In the genomic region with DNA sequence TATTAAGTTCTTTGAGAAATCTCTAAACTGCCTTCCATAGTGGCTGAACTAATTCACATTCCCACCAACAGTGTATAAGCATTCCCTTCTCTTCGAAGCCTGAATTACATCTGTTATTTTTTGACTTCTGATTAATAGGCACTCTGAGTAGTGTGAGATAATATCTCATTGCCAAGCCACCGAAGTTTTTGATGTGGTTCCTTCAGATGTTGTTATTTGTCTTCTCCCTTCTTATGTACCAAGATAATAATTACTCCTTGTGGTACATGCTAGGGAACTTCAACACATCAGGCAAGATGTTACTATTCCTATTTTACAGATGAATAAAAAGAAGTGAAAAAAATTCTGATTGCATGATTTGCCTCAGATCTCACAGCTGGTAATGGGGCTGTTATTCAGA, we compare ENCODE assay signal across 38 cellular contexts.
"Had no signal": no experiment of that assay in that cellular context is flagged by ENCODE, and none has a peak within 500 bp of the region (broad histone marks: within the 10 kb centered on the region; RNA-seq: fewer than 3 reads in every experiment).

No MANE protein-coding gene starts in this region.

- H3K27me3 ChIP-seq: adrenal gland, ascending aorta, body of pancreas, brain microvascular endothelial cell, breast epithelium, cardiac muscle cell had no signal

- ATAC-seq: activated naive CD4-positive, alpha-beta T cell treated with anti-CD3 and anti-CD28 coated beads, Interleukin-2, amount 50 U/mL, for 72 hours; activated naive CD8-positive, alpha-beta T cell treated with anti-CD3 and anti-CD28 coated beads, Interleukin-2, amount 50 U/mL, for 24 hours; activated T-cell treated with anti-CD3 and anti-CD28 coated beads, Interleukin-2, amount 50 U/mL, for 4 hours; activated T-cell treated with anti-CD3 and anti-CD28 coated beads, Interleukin-2, amount 50 U/mL, for 72 hours; activated T-helper 17 cell treated with anti-CD3 and anti-CD28 coated beads, Interleukin-2, amount 50 U/mL, for 72 hours; body of pancreas had no signal

- H3K9me3 ChIP-seq: adrenal gland, ascending aorta, body of pancreas, breast epithelium had no signal

- H3K27ac ChIP-seq: adrenal gland, ascending aorta, body of pancreas, brain microvascular endothelial cell, breast epithelium, cardiac muscle cell had no signal

- H3K27ac Mint-ChIP-seq: activated naive CD4-positive, alpha-beta T cell treated with anti-CD3 and anti-CD28 coated beads for 36 hours; activated naive CD4-positive, alpha-beta T cell treated with anti-CD3 and anti-CD28 coated beads, Interleukin-2, amount 10 ng/mL, durations not matched to agents 7 days and 5 days; activated naive CD4-positive, alpha-beta T cell treated with anti-CD3 and anti-CD28 coated beads, Interleukin-2, amount 50 U/mL, for 24 hours; activated naive CD4-positive, alpha-beta T cell treated with anti-CD3 and anti-CD28 coated beads, Interleukin-2, amount 50 U/mL, for 72 hours; activated naive CD8-positive, alpha-beta T cell; activated naive CD8-positive, alpha-beta T cell treated with anti-CD3 and anti-CD28 coated beads for 36 hours; activated naive CD8-positive, alpha-beta T cell treated with anti-CD3 and anti-CD28 coated beads, Interleukin-2, amount 10 ng/mL, durations not matched to agents 7 days and 5 days; activated naive CD8-positive, alpha-beta T cell treated with anti-CD3 and anti-CD28 coated beads, Interleukin-2, amount 50 U/mL, for 24 hours; activated T-cell treated with anti-CD3 and anti-CD28 coated beads, Interleukin-2, amount 50 U/mL, for 24 hours; activated T-cell treated with anti-CD3 and anti-CD28 coated beads, Interleukin-2, amount 50 U/mL, for 72 hours; activated T-helper 1 cell treated with anti-CD3 and anti-CD28 coated beads, Interleukin-12 subunit alpha, Interleukin-12 subunit beta, Interleukin-2, Interleukin-4 antibody, amounts not matched to agents 30 ng/mL and 10 ng/mL and 1 ng/mL, durations not matched to agents 14 hours and 24 hours and 36 hours; activated T-helper 17 cell treated with anti-CD3 and anti-CD28 coated beads, Interleukin-2, amount 50 U/mL, for 72 hours; activated T-helper 2 cell treated with anti-CD3 and anti-CD28 coated beads, Interferon-gamma antibody, Interleukin-2, Interleukin-4, amounts not matched to agents 10 μg/mL and 5 μg/mL and 100 μg/mL, durations not matched to agents 14 hours and 24 hours and 36 hours; brain had no signal

- H3K4me3 Mint-ChIP-seq: activated naive CD4-positive, alpha-beta T cell treated with anti-CD3 and anti-CD28 coated beads for 36 hours; activated naive CD4-positive, alpha-beta T cell treated with anti-CD3 and anti-CD28 coated beads, Interleukin-2, amount 10 ng/mL, durations not matched to agents 7 days and 5 days; activated naive CD4-positive, alpha-beta T cell treated with anti-CD3 and anti-CD28 coated beads, Interleukin-2, amount 50 U/mL, for 24 hours; activated naive CD8-positive, alpha-beta T cell; activated naive CD8-positive, alpha-beta T cell treated with anti-CD3 and anti-CD28 coated beads for 36 hours; activated naive CD8-positive, alpha-beta T cell treated with anti-CD3 and anti-CD28 coated beads, Interleukin-2, amount 10 ng/mL, durations not matched to agents 7 days and 5 days; activated naive CD8-positive, alpha-beta T cell treated with anti-CD3 and anti-CD28 coated beads, Interleukin-2, amount 50 U/mL, for 24 hours; activated T-cell treated with anti-CD3 and anti-CD28 coated beads, Interleukin-2, amount 50 U/mL, for 24 hours; activated T-cell treated with anti-CD3 and anti-CD28 coated beads, Interleukin-2, amount 50 U/mL, for 4 hours; activated T-cell treated with anti-CD3 and anti-CD28 coated beads, Interleukin-2, amount 50 U/mL, for 72 hours; activated T-helper 1 cell treated with anti-CD3 and anti-CD28 coated beads, Interleukin-12 subunit alpha, Interleukin-12 subunit beta, Interleukin-2, Interleukin-4 antibody, amounts not matched to agents 30 ng/mL and 10 ng/mL and 1 ng/mL, durations not matched to agents 14 hours and 24 hours and 36 hours; activated T-helper 17 cell treated with anti-CD3 and anti-CD28 coated beads, Interleukin-2, amount 50 U/mL, for 72 hours; brain; central memory CD8-positive, alpha-beta T cell had no signal

- H3K36me3 Mint-ChIP-seq: activated naive CD4-positive, alpha-beta T cell treated with anti-CD3 and anti-CD28 coated beads, Interleukin-2, amount 10 ng/mL, durations not matched to agents 7 days and 5 days; activated naive CD4-positive, alpha-beta T cell treated with anti-CD3 and anti-CD28 coated beads, Interleukin-2, amount 50 U/mL, for 24 hours; activated naive CD4-positive, alpha-beta T cell treated with anti-CD3 and anti-CD28 coated beads, Interleukin-2, amount 50 U/mL, for 72 hours; activated naive CD8-positive, alpha-beta T cell treated with anti-CD3 and anti-CD28 coated beads for 36 hours; activated naive CD8-positive, alpha-beta T cell treated with anti-CD3 and anti-CD28 coated beads, Interleukin-2, amount 10 ng/mL, durations not matched to agents 7 days and 5 days; brain had no signal

- H3K4me3 ChIP-seq: adrenal gland, ascending aorta, body of pancreas, breast epithelium, cardiac muscle cell had no signal

- DNase-seq: activated effector memory CD4-positive, alpha-beta T cell treated with anti-CD3 and anti-CD28 coated beads, Interleukin-2, amount 50 U/mL, for 16 hours; activated effector memory CD4-positive, alpha-beta T cell treated with Interleukin-2 at 50 U/mL for 16 hours; activated gamma-delta T cell; activated gamma-delta T cell treated with Interleukin-2 at 50 U/mL for 16 hours; activated naive CD4-positive, alpha-beta T cell; activated naive CD4-positive, alpha-beta T cell treated with anti-CD3 and anti-CD28 coated beads for 36 hours; activated naive CD4-positive, alpha-beta T cell treated with anti-CD3 and anti-CD28 coated beads, Interleukin-2, amount 10 ng/mL, durations not matched to agents 7 days and 5 days; activated naive CD4-positive, alpha-beta T cell treated with anti-CD3 and anti-CD28 coated beads, Interleukin-2, amount 50 U/mL, for 16 hours; activated naive CD4-positive, alpha-beta T cell treated with Interleukin-2 at 50 U/mL for 16 hours; activated naive CD8-positive, alpha-beta T cell treated with anti-CD3 and anti-CD28 coated beads for 36 hours; activated naive CD8-positive, alpha-beta T cell treated with anti-CD3 and anti-CD28 coated beads, Interleukin-2, amount 10 ng/mL, durations not matched to agents 7 days and 5 days; activated naive CD8-positive, alpha-beta T cell treated with anti-CD3 and anti-CD28 coated beads, Interleukin-2, amount 50 U/mL, for 24 hours; activated T-cell treated with anti-CD3 and anti-CD28 coated beads, Interleukin-2, amount 50 U/mL, for 1 hour; activated T-cell treated with anti-CD3 and anti-CD28 coated beads, Interleukin-2, amount 50 U/mL, for 24 hours; activated T-cell treated with anti-CD3 and anti-CD28 coated beads, Interleukin-2, amount 50 U/mL, for 4 hours; activated T-cell treated with anti-CD3 and anti-CD28 coated beads, Interleukin-2, amount 50 U/mL, for 48 hours; activated T-cell treated with anti-CD3 and anti-CD28 coated beads, Interleukin-2, amount 50 U/mL, for 72 hours; adrenal gland; amniotic stem cell; amygdala; anterior cingulate cortex; aorta; body of pancreas; brain microvascular endothelial cell; caudate nucleus; central memory CD4-positive, alpha-beta T cell; cerebellar nuclear complex had no signal

- H3K4me1 ChIP-seq: body of pancreas, breast epithelium had no signal

- H3K9me3 Mint-ChIP-seq: activated naive CD4-positive, alpha-beta T cell treated with anti-CD3 and anti-CD28 coated beads for 36 hours; activated naive CD4-positive, alpha-beta T cell treated with anti-CD3 and anti-CD28 coated beads, Interleukin-2, amount 10 ng/mL, durations not matched to agents 7 days and 5 days; activated naive CD8-positive, alpha-beta T cell treated with anti-CD3 and anti-CD28 coated beads for 36 hours; activated naive CD8-positive, alpha-beta T cell treated with anti-CD3 and anti-CD28 coated beads, Interleukin-2, amount 10 ng/mL, durations not matched to agents 7 days and 5 days had no signal

- H3K4me1 Mint-ChIP-seq: activated naive CD4-positive, alpha-beta T cell treated with anti-CD3 and anti-CD28 coated beads, Interleukin-2, amount 10 ng/mL, durations not matched to agents 7 days and 5 days; activated naive CD4-positive, alpha-beta T cell treated with anti-CD3 and anti-CD28 coated beads, Interleukin-2, amount 50 U/mL, for 24 hours; activated naive CD8-positive, alpha-beta T cell treated with anti-CD3 and anti-CD28 coated beads for 36 hours; activated naive CD8-positive, alpha-beta T cell treated with anti-CD3 and anti-CD28 coated beads, Interleukin-2, amount 10 ng/mL, durations not matched to agents 7 days and 5 days; activated naive CD8-positive, alpha-beta T cell treated with anti-CD3 and anti-CD28 coated beads, Interleukin-2, amount 50 U/mL, for 24 hours; central memory CD8-positive, alpha-beta T cell had no signal

- H3K36me3 ChIP-seq: adrenal gland, ascending aorta, brain microvascular endothelial cell, breast epithelium, cardiac muscle cell had no signal
